ENCODE assay signal across 1 cellular context in genomic region chr11:65114538-65115171, GRCh38.
A peak's percentile ranks its signal among the peaks of the same experiment; 100 is the strongest.
TF ChIP-seq lines count a peak whose summit lies in the region.

No MANE protein-coding gene starts in this region.

TF ChIP-seq in HepG2, 621 proteins besides CTCF, POLR2A, EP300 and RAD21:
- TF ChIP-seq AGO2 (optimal IDR thresholded peaks at IDR 0.05; ENCODE audit: low read depth, low read length) (peak; percentile 83), ZNF674 (CRISPR knock-in tag; IDR thresholded peaks at IDR 0.05; ENCODE audit: low read depth) (no peak), SIX1 (CRISPR knock-in tag; IDR thresholded peaks at IDR 0.05; ENCODE audit: borderline replicate concordance) (no peak), ETS1 (CRISPR knock-in tag; IDR thresholded peaks at IDR 0.05) (no peak), CHCHD3 (CRISPR knock-in tag; IDR thresholded peaks at IDR 0.05) (no peak), HMGXB4 (CRISPR knock-in tag; IDR thresholded peaks at IDR 0.05; ENCODE audit: borderline replicate concordance in 1 of 2, low read depth in 1 of 2) (no peak), ZBTB38 (CRISPR knock-in tag; IDR thresholded peaks at IDR 0.05) (no peak), IRF1 (CRISPR knock-in tag; IDR thresholded peaks at IDR 0.05; ENCODE audit: low read depth) (no peak)
